10 cellular contexts compared by ENCODE assay signal in genomic region chr5:52771343-52772039, GRCh38. TPM values are rescaled to one million over a fixed set of nuclear protein-coding genes. Genes with fewer than 3 reads are reported as not detected.
DNase-seq lines count a peak whose midpoint lies in the region; ATAC-seq and TF ChIP-seq lines count a peak whose summit lies in the region.
"Had no signal": no experiment of that assay in that cellular context is flagged by ENCODE, and none has a peak within 500 bp of the region (broad histone marks: within the 10 kb centered on the region; RNA-seq: fewer than 3 reads in every experiment).

No MANE protein-coding gene starts in this region.

- H3K27me3 ChIP-seq in ascending aorta (no peaks in the 10 kb centered on the region), Caco-2 (replicated peaks; ENCODE audit: control insufficient read depth, insufficient read depth, low read length) (no peaks in the 10 kb centered on the region)

- peaks cover 0 to 2% of the 10 kb centered on the region in 2 donors for H3K4me1 ChIP-seq in ascending aorta
- H3K4me1 ChIP-seq in Caco-2 = no peaks in the 10 kb centered on the region

- intact Hi-C loops in ascending aorta (cut with DNase I) = no loop called here
- intact Hi-C loops in Caco-2 (cut with micrococcal nuclease; ENCODE audit: unreplicated experiment) = no loop called here

- CTCF ChIA-PET in Caco-2 (lab: Charles Lee) = no interaction called here

- peak; percentile 98 for ATAC-seq in GM18499 (IDR thresholded peaks at IDR 0.05; ENCODE audit: insufficient read depth, unreplicated experiment)
- peak; percentile 96 for ATAC-seq in GM21447 (IDR thresholded peaks at IDR 0.05; ENCODE audit: unreplicated experiment)
- ATAC-seq in HG03432 (IDR thresholded peaks at IDR 0.05; ENCODE audit: unreplicated experiment) = peak; percentile 97

- no peaks in the 10 kb centered on the region for H3K9me3 Mint-ChIP-seq in activated naive CD8-positive, alpha-beta T cell treated with anti-CD3 and anti-CD28 coated beads for 36 hours
- H3K9me3 Mint-ChIP-seq in Caco-2 (ENCODE audit: unreplicated experiment) = no peaks in the 10 kb centered on the region

- H3K27ac ChIP-seq in ascending aorta = no peak overlapping the region

- no TSS peak for BruUV-seq in Caco-2 (replicated peaks; lab: Mats Ljungman, UMichigan)

- H3K4me1 Mint-ChIP-seq in activated naive CD8-positive, alpha-beta T cell treated with anti-CD3 and anti-CD28 coated beads for 36 hours = peaks cover 52% of the 10 kb centered on the region
- H3K4me1 Mint-ChIP-seq in Caco-2 (ENCODE audit: low read depth, unreplicated experiment) = no peaks in the 10 kb centered on the region

- H3K36me3 Mint-ChIP-seq in activated naive CD8-positive, alpha-beta T cell treated with anti-CD3 and anti-CD28 coated beads for 36 hours = no peaks in the 10 kb centered on the region
- H3K36me3 Mint-ChIP-seq in Caco-2 (ENCODE audit: insufficient read depth, unreplicated experiment) = no peaks in the 10 kb centered on the region

- H3K36me3 ChIP-seq in ascending aorta (no peaks in the 10 kb centered on the region), Caco-2 (ENCODE audit: control insufficient read depth, insufficient read depth, low read length) (no peaks in the 10 kb centered on the region)

- H3K4me3 ChIP-seq in ascending aorta = no peak overlapping the region
- no peak overlapping the region for H3K4me3 ChIP-seq in Caco-2 (ENCODE audit: low read depth, low read length)

- DNase-seq in activated naive CD8-positive, alpha-beta T cell treated with anti-CD3 and anti-CD28 coated beads for 36 hours = peak; percentile 53
- no peak for DNase-seq in cortex of kidney (lab: John Stamatoyannopoulos, UW)
- no peak for DNase-seq in ascending aorta (ENCODE audit: low spot score in 2 of 2)
- DNase-seq in ecto neural progenitor cell (ENCODE audit: low spot score) = no peak
- no peak for DNase-seq in Caco-2
- DNase-seq: DMS153 had no signal

- POLR2A ChIA-PET in Caco-2 (lab: Charles Lee) = no interaction called here

- TF ChIP-seq CTCF in ascending aorta (IDR thresholded peaks at IDR 0.05) (no peak), Caco-2 (IDR thresholded peaks at IDR 0.05; ENCODE audit: insufficient read depth in 1 of 2, low read depth in 1 of 2, low read length in 1 of 2, severe bottlenecking in 1 of 2, unreplicated experiment in 1 of 2) (no peak)

- H3K4me3 Mint-ChIP-seq in activated naive CD8-positive, alpha-beta T cell treated with anti-CD3 and anti-CD28 coated beads for 36 hours = peak overlapping the region; percentile 18
- no peak overlapping the region for H3K4me3 Mint-ChIP-seq in Caco-2 (ENCODE audit: unreplicated experiment)
- H3K4me3 Mint-ChIP-seq: IgD-negative memory B cell had no signal

- H3K9me3 ChIP-seq in ascending aorta (no peaks in the 10 kb centered on the region), Caco-2 (no peaks in the 10 kb centered on the region)

- peak overlapping the region; percentile 85 for H3K27ac Mint-ChIP-seq in activated naive CD8-positive, alpha-beta T cell treated with anti-CD3 and anti-CD28 coated beads for 36 hours
- H3K27ac Mint-ChIP-seq in Caco-2 (ENCODE audit: unreplicated experiment) = no peak overlapping the region
- H3K27ac Mint-ChIP-seq: IgD-negative memory B cell had no signal

- no peaks in the 10 kb centered on the region for H3K27me3 Mint-ChIP-seq in activated naive CD8-positive, alpha-beta T cell treated with anti-CD3 and anti-CD28 coated beads for 36 hours
- H3K27me3 Mint-ChIP-seq in Caco-2 (ENCODE audit: insufficient read depth, unreplicated experiment) = peaks cover 14% of the 10 kb centered on the region

RNA-seq across cellular contexts. Expression of gene ITGA1, which starts 16.2 kb away (rescaled TPM):
- total RNA-seq in activated naive CD8-positive, alpha-beta T cell treated with anti-CD3 and anti-CD28 coated beads for 36 hours = 1 to 10 TPM; 6.9 to 9.9 TPM
- total RNA-seq in ascending aorta = 42.7 TPM
- 26.4 and 27.4 TPM in 2 replicates for total RNA-seq in Caco-2 (2022)

RNA-seq across cellular contexts. Expression of gene PELO, which starts 16.2 kb away (rescaled TPM):
- 10 to 100 TPM; 24.8 TPM for total RNA-seq in activated naive CD8-positive, alpha-beta T cell treated with anti-CD3 and anti-CD28 coated beads for 36 hours
- total RNA-seq in ascending aorta (39.1 TPM), Caco-2 (2022) (25.9 and 26.7 TPM in 2 replicates)
